ENCODE assay signal across 1 cellular context in the genomic region with DNA sequence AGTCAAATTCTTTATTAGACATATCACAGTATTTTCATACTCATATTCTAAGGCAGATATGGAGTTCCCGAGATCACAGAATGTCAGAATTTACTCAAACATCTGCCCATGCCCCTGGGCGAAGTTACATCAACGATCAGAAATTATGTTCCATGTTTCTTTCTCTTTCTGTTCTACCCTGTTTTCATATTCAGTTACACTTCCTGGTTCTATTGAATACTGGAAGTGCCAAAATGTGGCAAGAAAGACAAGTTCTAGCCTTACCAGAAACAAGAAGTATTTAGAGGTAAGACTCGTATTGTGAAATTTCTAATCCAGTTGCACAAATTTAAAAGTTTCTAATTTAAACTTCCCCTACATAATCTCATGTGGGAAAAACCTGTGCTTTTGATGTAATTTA.
TF ChIP-seq lines count a peak whose summit lies in the region.

No MANE protein-coding gene starts in this region.

TF ChIP-seq in GM12878, 131 proteins besides CTCF, POLR2A, EP300 and RAD21 (continued from another document):
- TF ChIP-seq, protein P1, sequence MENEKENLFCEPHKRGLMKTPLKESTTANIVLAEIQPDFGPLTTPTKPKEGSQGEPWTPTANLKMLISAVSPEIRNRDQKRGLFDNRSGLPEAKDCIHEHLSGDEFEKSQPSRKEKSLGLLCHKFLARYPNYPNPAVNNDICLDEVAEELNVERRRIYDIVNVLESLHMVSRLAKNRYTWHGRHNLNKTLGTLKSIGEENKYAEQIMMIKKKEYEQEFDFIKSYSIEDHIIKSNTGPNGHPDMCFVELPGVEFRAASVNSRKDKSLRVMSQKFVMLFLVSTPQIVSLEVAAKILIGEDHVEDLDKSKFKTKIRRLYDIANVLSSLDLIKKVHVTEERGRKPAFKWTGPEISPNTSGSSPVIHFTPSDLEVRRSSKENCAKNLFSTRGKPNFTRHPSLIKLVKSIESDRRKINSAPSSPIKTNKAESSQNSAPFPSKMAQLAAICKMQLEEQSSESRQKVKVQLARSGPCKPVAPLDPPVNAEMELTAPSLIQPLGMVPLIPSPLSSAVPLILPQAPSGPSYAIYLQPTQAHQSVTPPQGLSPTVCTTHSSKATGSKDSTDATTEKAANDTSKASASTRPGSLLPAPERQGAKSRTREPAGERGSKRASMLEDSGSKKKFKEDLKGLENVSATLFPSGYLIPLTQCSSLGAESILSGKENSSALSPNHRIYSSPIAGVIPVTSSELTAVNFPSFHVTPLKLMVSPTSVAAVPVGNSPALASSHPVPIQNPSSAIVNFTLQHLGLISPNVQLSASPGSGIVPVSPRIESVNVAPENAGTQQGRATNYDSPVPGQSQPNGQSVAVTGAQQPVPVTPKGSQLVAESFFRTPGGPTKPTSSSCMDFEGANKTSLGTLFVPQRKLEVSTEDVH (IDR thresholded peaks at IDR 0.05; ENCODE audit: low read depth, partially characterized antibody), result no peak
- no peak for TF ChIP-seq NR2F1 (conservative IDR thresholded peaks at IDR 0.05)
- peak; percentile 33; the same call in 1 of the 2 replicates for TF ChIP-seq SPI1 (IDR thresholded peaks at IDR 0.05; ENCODE audit: borderline replicate concordance, insufficient read depth, low read depth, low read length)
- no peak for TF ChIP-seq WRNIP1 (IDR thresholded peaks at IDR 0.05; ENCODE audit: borderline replicate concordance, low read depth, low read length)
- no peak for TF ChIP-seq NRF1 (conservative IDR thresholded peaks at IDR 0.05; ENCODE audit: low read depth, low read length)
- no peak for TF ChIP-seq JUND (IDR thresholded peaks at IDR 0.05; ENCODE audit: low read depth, low read length)
- TF ChIP-seq TCF12 (IDR thresholded peaks at IDR 0.05; ENCODE audit: low read depth, low read length), result no peak
- TF ChIP-seq, protein P2, sequence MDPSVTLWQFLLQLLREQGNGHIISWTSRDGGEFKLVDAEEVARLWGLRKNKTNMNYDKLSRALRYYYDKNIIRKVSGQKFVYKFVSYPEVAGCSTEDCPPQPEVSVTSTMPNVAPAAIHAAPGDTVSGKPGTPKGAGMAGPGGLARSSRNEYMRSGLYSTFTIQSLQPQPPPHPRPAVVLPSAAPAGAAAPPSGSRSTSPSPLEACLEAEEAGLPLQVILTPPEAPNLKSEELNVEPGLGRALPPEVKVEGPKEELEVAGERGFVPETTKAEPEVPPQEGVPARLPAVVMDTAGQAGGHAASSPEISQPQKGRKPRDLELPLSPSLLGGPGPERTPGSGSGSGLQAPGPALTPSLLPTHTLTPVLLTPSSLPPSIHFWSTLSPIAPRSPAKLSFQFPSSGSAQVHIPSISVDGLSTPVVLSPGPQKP (IDR thresholded peaks at IDR 0.05; ENCODE audit: low read depth, low read length), result no peak
- TF ChIP-seq CEBPB (IDR thresholded peaks at IDR 0.05; ENCODE audit: borderline replicate concordance in 1 of 2, low read depth in 2 of 2, low read length in 2 of 2), result no peak
- 0 out of 4 replicates have a peak, but pooled peaks of 1 of the 2 experiments have one; percentile 17 for TF ChIP-seq ETV6 (conservative IDR thresholded peaks at IDR 0.05 in 1 of 2, IDR thresholded peaks at IDR 0.05 in 1 of 2; ENCODE audit: borderline replicate concordance in 1 of 2, low read depth in 1 of 2)
- TF ChIP-seq, protein P3, sequence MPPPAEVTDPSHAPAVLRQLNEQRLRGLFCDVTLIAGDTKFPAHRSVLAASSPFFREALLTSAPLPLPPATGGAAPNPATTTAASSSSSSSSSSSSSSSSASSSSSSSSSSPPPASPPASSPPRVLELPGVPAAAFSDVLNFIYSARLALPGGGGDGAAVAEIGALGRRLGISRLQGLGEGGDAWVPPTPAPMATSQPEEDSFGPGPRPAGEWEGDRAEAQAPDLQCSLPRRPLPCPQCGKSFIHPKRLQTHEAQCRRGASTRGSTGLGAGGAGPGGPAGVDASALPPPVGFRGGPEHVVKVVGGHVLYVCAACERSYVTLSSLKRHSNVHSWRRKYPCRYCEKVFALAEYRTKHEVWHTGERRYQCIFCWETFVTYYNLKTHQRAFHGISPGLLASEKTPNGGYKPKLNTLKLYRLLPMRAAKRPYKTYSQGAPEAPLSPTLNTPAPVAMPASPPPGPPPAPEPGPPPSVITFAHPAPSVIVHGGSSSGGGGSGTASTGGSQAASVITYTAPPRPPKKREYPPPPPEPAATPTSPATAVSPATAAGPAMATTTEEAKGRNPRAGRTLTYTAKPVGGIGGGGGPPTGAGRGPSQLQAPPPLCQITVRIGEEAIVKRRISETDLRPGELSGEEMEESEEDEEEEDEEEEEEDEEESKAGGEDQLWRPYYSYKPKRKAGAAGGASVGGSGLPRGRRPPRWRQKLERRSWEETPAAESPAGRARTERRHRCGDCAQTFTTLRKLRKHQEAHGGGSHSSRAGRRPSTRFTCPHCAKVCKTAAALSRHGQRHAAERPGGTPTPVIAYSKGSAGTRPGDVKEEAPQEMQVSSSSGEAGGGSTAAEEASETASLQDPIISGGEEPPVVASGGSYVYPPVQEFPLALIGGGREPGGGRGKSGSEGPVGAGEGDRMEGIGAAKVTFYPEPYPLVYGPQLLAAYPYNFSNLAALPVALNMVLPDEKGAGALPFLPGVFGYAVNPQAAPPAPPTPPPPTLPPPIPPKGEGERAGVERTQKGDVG (CRISPR knock-in tag; IDR thresholded peaks at IDR 0.05), result no peak
- TF ChIP-seq, protein P4, sequence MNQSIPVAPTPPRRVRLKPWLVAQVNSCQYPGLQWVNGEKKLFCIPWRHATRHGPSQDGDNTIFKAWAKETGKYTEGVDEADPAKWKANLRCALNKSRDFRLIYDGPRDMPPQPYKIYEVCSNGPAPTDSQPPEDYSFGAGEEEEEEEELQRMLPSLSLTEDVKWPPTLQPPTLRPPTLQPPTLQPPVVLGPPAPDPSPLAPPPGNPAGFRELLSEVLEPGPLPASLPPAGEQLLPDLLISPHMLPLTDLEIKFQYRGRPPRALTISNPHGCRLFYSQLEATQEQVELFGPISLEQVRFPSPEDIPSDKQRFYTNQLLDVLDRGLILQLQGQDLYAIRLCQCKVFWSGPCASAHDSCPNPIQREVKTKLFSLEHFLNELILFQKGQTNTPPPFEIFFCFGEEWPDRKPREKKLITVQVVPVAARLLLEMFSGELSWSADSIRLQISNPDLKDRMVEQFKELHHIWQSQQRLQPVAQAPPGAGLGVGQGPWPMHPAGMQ (IDR thresholded peaks at IDR 0.05; ENCODE audit: borderline replicate concordance), result no peak
- 0 out of 2 replicates have a peak, but pooled peaks have one; percentile 13 for TF ChIP-seq IKZF1 (conservative IDR thresholded peaks at IDR 0.05)
- no peak for TF ChIP-seq KAT2A (conservative IDR thresholded peaks at IDR 0.05; ENCODE audit: control insufficient read depth, low read depth, low read length)
